In the genomic region with DNA sequence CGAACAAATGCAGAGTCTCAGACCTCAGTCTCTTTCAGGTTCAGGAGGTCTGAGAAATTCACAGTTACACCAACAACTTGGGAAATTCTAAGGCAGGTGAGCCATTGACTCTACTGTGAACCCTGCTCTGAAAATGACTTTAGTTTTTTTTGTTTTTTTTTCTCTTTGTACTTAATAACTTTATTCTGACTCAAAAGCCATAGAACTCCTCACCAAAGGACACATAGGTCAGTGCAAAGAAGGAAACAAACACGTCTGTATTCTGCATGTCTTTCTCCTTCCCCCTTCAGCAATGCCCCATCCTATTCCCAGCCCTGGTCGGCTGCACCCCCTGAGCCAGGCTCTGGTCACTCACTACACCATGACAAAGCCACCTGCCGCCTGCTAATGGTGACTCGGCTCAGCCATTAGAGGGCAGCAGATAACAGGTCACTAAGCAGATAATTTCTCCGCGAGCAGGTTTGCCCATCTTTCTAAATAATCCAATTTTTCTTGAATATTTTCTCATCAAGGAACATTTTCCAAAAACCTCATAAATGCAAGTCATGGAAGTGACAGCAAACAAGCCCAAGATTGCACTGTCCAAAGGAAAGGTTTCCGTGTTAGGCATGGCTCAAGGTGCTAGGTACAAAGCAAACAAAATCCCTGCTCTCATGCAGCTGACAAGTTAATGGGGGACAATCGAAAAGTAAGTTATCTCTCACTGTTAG, we compare ENCODE assay signal across 9 cellular contexts. TPM values are rescaled to one million over a fixed set of nuclear protein-coding genes. Genes with fewer than 3 reads are reported as not detected.
DNase-seq lines count a peak whose midpoint lies in the region; ATAC-seq and TF ChIP-seq lines count a peak whose summit lies in the region.
"Had no signal": no experiment of that assay in that cellular context is flagged by ENCODE, and none has a peak within 500 bp of the region (broad histone marks: within the 10 kb centered on the region; RNA-seq: fewer than 3 reads in every experiment).

No MANE protein-coding gene starts in this region.

- no peaks in the 10 kb centered on the region for H3K27me3 ChIP-seq in gastrocnemius medialis

- intact Hi-C loops in gastrocnemius medialis (cut with DNase I; ENCODE audit: low total_unique reads): loop anchor here (1.0 to 10.0 kb wide), 2 partner anchors 205 to 263 kb away; no protein-coding TSS in a partner anchor

- no peaks in the 10 kb centered on the region for H3K36me3 ChIP-seq in gastrocnemius medialis

- TF ChIP-seq CTCF in gastrocnemius medialis (IDR thresholded peaks at IDR 0.05 in 4 of 5, conservative IDR thresholded peaks at IDR 0.05 in 1 of 5): peak; percentile 64 to 90 (median 74)

- DNase-seq in EH (ENCODE audit: low read depth) (peak; percentile 72), NCI-H774 (lab: John Stamatoyannopoulos, UW) (peak; percentile 82), anterior cingulate cortex (lab: John Stamatoyannopoulos, UW) (peak in 45 of 58 donors; percentile 5 to 62 (median 28)), hypothalamus (lab: John Stamatoyannopoulos, UW) (peak in 36 of 51 donors; percentile 5 to 64 (median 36)), gastrocnemius medialis (peak; percentile 32 to 43)
- no peak for DNase-seq in activated CD8-positive, alpha-beta memory T cell treated with anti-CD3 and anti-CD28 coated beads, Interleukin-2, amount 50 U/mL, for 4 hours

- ATAC-seq in GM19455 (IDR thresholded peaks at IDR 0.05; ENCODE audit: unreplicated experiment) (peak; percentile 85), HG03460 (IDR thresholded peaks at IDR 0.05; ENCODE audit: unreplicated experiment) (peak; percentile 49), gastrocnemius medialis (peak; percentile 48 to 58)

- peaks cover 5 to 9% of the 10 kb centered on the region in 2 donors for H3K4me1 ChIP-seq in gastrocnemius medialis

- in situ Hi-C loops in gastrocnemius medialis (cut with MboI; ENCODE audit: low sequenced_read_pairs in 4 of 4): loop anchor here in 3 of 4 donors (5.0 to 25.0 kb wide), 2 partner anchors 200 to 205 kb away; no protein-coding TSS in a partner anchor

- no peak for TF ChIP-seq POLR2A in gastrocnemius medialis (IDR thresholded peaks at IDR 0.05)

- H3K9me3 ChIP-seq in gastrocnemius medialis: no peaks in the 10 kb centered on the region

- no peak overlapping the region for H3K4me3 ChIP-seq in gastrocnemius medialis

- H3K27ac ChIP-seq in gastrocnemius medialis: no peak overlapping the region

RNA-seq across cellular contexts. Expression of gene TM4SF4, which starts 37.7 kb away (rescaled TPM):
- total RNA-seq in gastrocnemius medialis: 1 to 10 TPM in 1 of 4 donors, under 1 TPM in 1, not detected in 2; 0.13 to 2.3 TPM
- total RNA-seq: urinary bladder had no signal
